In the genomic region with DNA sequence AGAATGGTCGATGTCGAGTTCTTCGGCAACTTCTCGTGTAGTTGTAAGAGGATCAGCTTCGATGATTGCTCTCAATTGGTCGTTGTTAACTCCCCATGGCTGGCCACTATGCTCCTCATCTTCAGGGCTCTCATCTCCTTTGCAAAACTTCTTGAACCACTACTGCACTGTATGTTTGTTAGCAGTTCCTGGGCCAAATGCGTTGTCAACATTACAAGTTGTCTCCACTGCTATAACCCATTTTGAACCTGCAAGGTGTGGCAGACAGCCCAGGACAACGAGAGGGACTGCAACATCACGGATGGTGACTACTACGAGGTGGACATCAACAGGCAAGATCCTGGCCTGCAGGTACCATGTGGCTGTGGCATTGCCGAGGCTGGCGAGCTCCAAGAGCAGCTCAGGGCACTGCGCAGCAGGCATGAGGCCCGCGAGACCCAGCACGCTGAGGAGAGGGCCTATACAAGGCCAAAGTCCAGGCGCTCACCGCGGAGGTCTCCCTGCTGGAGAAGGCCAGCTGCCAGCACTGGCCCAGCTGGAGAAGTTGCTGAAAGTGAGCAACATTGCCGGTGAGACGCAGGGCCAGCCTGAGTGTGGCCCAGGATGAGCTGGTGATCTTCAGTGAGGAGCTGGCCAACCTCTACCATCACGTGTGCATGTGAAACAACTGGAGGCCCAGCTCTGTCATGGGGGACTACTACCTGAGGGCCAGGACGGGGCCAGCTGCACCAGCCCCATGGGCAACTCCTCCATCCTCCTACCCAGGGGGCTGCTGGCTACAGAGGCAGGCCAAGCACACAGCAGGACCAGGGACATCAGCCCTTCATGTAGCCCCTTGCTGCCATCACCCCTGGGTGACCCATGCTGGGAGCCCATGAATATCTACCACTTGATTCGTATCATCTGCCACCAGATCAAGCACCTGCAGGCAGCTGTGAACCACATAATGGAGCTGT, we compare ENCODE assay signal across 1 cellular context.
TF ChIP-seq lines count a peak whose summit lies in the region.

No MANE protein-coding gene starts in this region.

TF ChIP-seq in HepG2, 621 proteins besides CTCF, POLR2A, EP300 and RAD21 (continued from another document and continues in another):
- TF ChIP-seq, protein P1, sequence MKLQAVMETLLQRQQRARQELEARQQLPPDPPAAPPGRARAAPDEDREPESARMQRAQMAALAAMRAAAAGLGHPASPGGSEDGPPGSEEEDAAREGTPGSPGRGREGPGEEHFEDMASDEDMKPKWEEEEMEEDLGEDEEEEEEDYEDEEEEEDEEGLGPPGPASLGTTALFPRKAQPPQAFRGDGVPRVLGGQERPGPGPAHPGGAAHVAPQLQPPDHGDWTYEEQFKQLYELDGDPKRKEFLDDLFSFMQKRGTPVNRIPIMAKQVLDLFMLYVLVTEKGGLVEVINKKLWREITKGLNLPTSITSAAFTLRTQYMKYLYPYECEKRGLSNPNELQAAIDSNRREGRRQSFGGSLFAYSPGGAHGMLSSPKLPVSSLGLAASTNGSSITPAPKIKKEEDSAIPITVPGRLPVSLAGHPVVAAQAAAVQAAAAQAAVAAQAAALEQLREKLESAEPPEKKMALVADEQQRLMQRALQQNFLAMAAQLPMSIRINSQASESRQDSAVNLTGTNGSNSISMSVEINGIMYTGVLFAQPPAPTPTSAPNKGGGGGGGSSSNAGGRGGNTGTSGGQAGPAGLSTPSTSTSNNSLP (IDR thresholded peaks at IDR 0.05; ENCODE audit: low read depth, low read length): no peak
- TF ChIP-seq HDAC2 (CRISPR knock-in tag; IDR thresholded peaks at IDR 0.05) (peak; percentile 70; the same call in 1 of the 2 replicates), IKZF4 (CRISPR knock-in tag; IDR thresholded peaks at IDR 0.05; ENCODE audit: borderline replicate concordance, low read depth, not compliant biosample characterization) (peak; percentile 73), NFYC (CRISPR knock-in tag; IDR thresholded peaks at IDR 0.05) (no peak), CENPT (CRISPR knock-in tag; IDR thresholded peaks at IDR 0.05; ENCODE audit: low read depth) (no peak), ZNF713 (CRISPR knock-in tag; IDR thresholded peaks at IDR 0.05) (no peak), FOSL1 (CRISPR knock-in tag; IDR thresholded peaks at IDR 0.05; ENCODE audit: borderline replicate concordance) (no peak), ATF7-NPFF (CRISPR knock-in tag; IDR thresholded peaks at IDR 0.05; ENCODE audit: low read depth) (no peak), JARID2 (CRISPR knock-in tag; IDR thresholded peaks at IDR 0.05; ENCODE audit: insufficient replicate concordance) (no peak), SRSF9 (IDR thresholded peaks at IDR 0.05; ENCODE audit: borderline replicate concordance, insufficient read depth, low read depth, low read length, poor library complexity, severe bottlenecking) (no peak), PHB2 (IDR thresholded peaks at IDR 0.05; ENCODE audit: partially characterized antibody) (no peak), TRIM24 (CRISPR knock-in tag; IDR thresholded peaks at IDR 0.05) (no peak), RCOR2 (CRISPR knock-in tag; IDR thresholded peaks at IDR 0.05) (no peak), MBD4 (IDR thresholded peaks at IDR 0.05; ENCODE audit: borderline replicate concordance, low read length) (no peak), HMG20A (CRISPR knock-in tag; IDR thresholded peaks at IDR 0.05; ENCODE audit: borderline replicate concordance) (no peak), TBL1XR1 (IDR thresholded peaks at IDR 0.05; ENCODE audit: borderline replicate concordance, low read length, partially characterized antibody) (no peak), CC2D1A (CRISPR knock-in tag; IDR thresholded peaks at IDR 0.05) (peak; percentile 17; the same call in 1 of the 2 replicates), TAF15 (IDR thresholded peaks at IDR 0.05; ENCODE audit: low read depth, low read length, poor library complexity, severe bottlenecking) (no peak), ZMAT3 (CRISPR knock-in tag; conservative IDR thresholded peaks at IDR 0.05) (no peak), MATR3 (CRISPR knock-in tag; IDR thresholded peaks at IDR 0.05) (no peak), ETV6 (CRISPR knock-in tag; conservative IDR thresholded peaks at IDR 0.05) (0 out of 2 replicates have a peak, but pooled peaks have one; percentile 52), FOXJ3 (CRISPR knock-in tag; IDR thresholded peaks at IDR 0.05; ENCODE audit: borderline replicate concordance) (no peak), ZNF790 (CRISPR knock-in tag; IDR thresholded peaks at IDR 0.05; ENCODE audit: borderline replicate concordance) (no peak), CAMTA2 (CRISPR knock-in tag; IDR thresholded peaks at IDR 0.05; ENCODE audit: borderline replicate concordance) (no peak), EHMT2 (IDR thresholded peaks at IDR 0.05; ENCODE audit: borderline replicate concordance, low read depth, low read length) (no peak), FOXO1 (CRISPR knock-in tag; IDR thresholded peaks at IDR 0.05) (no peak; the same call in 1 of the 2 replicates), ZNF749 (CRISPR knock-in tag; IDR thresholded peaks at IDR 0.05; ENCODE audit: borderline replicate concordance) (no peak), POLR2AphosphoS5 (IDR thresholded peaks at IDR 0.05; ENCODE audit: low read depth, low read length) (no peak), ZNF792 (CRISPR knock-in tag; IDR thresholded peaks at IDR 0.05) (0 out of 2 replicates have a peak, but pooled peaks have one; percentile 26), U2AF2 (IDR thresholded peaks at IDR 0.05; ENCODE audit: low read depth, low read length) (no peak), FOXP1 (IDR thresholded peaks at IDR 0.05) (no peak), FOXP1 (CRISPR knock-in tag; IDR thresholded peaks at IDR 0.05) (no peak), EEA1 (CRISPR knock-in tag; IDR thresholded peaks at IDR 0.05; ENCODE audit: borderline replicate concordance) (no peak)
- TF ChIP-seq, protein P2, sequence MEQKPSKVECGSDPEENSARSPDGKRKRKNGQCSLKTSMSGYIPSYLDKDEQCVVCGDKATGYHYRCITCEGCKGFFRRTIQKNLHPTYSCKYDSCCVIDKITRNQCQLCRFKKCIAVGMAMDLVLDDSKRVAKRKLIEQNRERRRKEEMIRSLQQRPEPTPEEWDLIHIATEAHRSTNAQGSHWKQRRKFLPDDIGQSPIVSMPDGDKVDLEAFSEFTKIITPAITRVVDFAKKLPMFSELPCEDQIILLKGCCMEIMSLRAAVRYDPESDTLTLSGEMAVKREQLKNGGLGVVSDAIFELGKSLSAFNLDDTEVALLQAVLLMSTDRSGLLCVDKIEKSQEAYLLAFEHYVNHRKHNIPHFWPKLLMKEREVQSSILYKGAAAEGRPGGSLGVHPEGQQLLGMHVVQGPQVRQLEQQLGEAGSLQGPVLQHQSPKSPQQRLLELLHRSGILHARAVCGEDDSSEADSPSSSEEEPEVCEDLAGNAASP (CRISPR knock-in tag; IDR thresholded peaks at IDR 0.05; ENCODE audit: borderline replicate concordance): 0 out of 2 replicates have a peak, but pooled peaks have one; percentile 25
- TF ChIP-seq, protein P3, sequence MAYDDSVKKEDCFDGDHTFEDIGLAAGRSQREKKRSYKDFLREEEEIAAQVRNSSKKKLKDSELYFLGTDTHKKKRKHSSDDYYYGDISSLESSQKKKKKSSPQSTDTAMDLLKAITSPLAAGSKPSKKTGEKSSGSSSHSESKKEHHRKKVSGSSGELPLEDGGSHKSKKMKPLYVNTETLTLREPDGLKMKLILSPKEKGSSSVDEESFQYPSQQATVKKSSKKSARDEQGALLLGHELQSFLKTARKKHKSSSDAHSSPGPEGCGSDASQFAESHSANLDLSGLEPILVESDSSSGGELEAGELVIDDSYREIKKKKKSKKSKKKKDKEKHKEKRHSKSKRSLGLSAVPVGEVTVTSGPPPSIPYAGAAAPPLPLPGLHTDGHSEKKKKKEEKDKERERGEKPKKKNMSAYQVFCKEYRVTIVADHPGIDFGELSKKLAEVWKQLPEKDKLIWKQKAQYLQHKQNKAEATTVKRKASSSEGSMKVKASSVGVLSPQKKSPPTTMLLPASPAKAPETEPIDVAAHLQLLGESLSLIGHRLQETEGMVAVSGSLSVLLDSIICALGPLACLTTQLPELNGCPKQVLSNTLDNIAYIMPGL (CRISPR knock-in tag; IDR thresholded peaks at IDR 0.05; ENCODE audit: borderline replicate concordance in 1 of 2, low read depth in 1 of 2): no peak
- TF ChIP-seq, protein P4, sequence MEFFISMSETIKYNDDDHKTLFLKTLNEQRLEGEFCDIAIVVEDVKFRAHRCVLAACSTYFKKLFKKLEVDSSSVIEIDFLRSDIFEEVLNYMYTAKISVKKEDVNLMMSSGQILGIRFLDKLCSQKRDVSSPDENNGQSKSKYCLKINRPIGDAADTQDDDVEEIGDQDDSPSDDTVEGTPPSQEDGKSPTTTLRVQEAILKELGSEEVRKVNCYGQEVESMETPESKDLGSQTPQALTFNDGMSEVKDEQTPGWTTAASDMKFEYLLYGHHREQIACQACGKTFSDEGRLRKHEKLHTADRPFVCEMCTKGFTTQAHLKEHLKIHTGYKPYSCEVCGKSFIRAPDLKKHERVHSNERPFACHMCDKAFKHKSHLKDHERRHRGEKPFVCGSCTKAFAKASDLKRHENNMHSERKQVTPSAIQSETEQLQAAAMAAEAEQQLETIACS (CRISPR knock-in tag; IDR thresholded peaks at IDR 0.05): no peak
- TF ChIP-seq, protein P5, sequence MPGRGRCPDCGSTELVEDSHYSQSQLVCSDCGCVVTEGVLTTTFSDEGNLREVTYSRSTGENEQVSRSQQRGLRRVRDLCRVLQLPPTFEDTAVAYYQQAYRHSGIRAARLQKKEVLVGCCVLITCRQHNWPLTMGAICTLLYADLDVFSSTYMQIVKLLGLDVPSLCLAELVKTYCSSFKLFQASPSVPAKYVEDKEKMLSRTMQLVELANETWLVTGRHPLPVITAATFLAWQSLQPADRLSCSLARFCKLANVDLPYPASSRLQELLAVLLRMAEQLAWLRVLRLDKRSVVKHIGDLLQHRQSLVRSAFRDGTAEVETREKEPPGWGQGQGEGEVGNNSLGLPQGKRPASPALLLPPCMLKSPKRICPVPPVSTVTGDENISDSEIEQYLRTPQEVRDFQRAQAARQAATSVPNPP (CRISPR knock-in tag; IDR thresholded peaks at IDR 0.05): peak; percentile 82; the same call in 1 of the 2 replicates
- TF ChIP-seq, protein P6, sequence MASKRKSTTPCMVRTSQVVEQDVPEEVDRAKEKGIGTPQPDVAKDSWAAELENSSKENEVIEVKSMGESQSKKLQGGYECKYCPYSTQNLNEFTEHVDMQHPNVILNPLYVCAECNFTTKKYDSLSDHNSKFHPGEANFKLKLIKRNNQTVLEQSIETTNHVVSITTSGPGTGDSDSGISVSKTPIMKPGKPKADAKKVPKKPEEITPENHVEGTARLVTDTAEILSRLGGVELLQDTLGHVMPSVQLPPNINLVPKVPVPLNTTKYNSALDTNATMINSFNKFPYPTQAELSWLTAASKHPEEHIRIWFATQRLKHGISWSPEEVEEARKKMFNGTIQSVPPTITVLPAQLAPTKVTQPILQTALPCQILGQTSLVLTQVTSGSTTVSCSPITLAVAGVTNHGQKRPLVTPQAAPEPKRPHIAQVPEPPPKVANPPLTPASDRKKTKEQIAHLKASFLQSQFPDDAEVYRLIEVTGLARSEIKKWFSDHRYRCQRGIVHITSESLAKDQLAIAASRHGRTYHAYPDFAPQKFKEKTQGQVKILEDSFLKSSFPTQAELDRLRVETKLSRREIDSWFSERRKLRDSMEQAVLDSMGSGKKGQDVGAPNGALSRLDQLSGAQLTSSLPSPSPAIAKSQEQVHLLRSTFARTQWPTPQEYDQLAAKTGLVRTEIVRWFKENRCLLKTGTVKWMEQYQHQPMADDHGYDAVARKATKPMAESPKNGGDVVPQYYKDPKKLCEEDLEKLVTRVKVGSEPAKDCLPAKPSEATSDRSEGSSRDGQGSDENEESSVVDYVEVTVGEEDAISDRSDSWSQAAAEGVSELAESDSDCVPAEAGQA (IDR thresholded peaks at IDR 0.05; ENCODE audit: low read depth): no peak
- TF ChIP-seq, protein P6 (CRISPR knock-in tag; IDR thresholded peaks at IDR 0.05; ENCODE audit: borderline replicate concordance): no peak
- TF ChIP-seq, protein P7, sequence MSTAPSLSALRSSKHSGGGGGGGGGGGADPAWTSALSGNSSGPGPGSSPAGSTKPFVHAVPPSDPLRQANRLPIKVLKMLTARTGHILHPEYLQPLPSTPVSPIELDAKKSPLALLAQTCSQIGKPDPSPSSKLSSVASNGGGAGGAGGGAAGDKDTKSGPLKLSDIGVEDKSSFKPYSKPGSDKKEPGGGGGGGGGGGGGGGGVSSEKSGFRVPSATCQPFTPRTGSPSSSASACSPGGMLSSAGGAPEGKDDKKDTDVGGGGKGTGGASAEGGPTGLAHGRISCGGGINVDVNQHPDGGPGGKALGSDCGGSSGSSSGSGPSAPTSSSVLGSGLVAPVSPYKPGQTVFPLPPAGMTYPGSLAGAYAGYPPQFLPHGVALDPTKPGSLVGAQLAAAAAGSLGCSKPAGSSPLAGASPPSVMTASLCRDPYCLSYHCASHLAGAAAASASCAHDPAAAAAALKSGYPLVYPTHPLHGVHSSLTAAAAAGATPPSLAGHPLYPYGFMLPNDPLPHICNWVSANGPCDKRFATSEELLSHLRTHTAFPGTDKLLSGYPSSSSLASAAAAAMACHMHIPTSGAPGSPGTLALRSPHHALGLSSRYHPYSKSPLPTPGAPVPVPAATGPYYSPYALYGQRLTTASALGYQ (CRISPR knock-in tag; IDR thresholded peaks at IDR 0.05): no peak
- TF ChIP-seq, protein P8, sequence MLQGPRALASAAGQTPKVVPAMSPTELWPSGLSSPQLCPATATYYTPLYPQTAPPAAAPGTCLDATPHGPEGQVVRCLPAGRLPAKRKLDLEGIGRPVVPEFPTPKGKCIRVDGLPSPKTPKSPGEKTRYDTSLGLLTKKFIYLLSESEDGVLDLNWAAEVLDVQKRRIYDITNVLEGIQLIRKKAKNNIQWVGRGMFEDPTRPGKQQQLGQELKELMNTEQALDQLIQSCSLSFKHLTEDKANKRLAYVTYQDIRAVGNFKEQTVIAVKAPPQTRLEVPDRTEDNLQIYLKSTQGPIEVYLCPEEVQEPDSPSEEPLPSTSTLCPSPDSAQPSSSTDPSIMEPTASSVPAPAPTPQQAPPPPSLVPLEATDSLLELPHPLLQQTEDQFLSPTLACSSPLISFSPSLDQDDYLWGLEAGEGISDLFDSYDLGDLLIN (CRISPR knock-in tag; IDR thresholded peaks at IDR 0.05; ENCODE audit: borderline replicate concordance): no peak; the same call in 1 of the 2 replicates
- TF ChIP-seq, protein P9, sequence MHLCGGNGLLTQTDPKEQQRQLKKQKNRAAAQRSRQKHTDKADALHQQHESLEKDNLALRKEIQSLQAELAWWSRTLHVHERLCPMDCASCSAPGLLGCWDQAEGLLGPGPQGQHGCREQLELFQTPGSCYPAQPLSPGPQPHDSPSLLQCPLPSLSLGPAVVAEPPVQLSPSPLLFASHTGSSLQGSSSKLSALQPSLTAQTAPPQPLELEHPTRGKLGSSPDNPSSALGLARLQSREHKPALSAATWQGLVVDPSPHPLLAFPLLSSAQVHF (CRISPR knock-in tag; IDR thresholded peaks at IDR 0.05): no peak
